1 cellular context compared by ENCODE assay signal in the genomic region with DNA sequence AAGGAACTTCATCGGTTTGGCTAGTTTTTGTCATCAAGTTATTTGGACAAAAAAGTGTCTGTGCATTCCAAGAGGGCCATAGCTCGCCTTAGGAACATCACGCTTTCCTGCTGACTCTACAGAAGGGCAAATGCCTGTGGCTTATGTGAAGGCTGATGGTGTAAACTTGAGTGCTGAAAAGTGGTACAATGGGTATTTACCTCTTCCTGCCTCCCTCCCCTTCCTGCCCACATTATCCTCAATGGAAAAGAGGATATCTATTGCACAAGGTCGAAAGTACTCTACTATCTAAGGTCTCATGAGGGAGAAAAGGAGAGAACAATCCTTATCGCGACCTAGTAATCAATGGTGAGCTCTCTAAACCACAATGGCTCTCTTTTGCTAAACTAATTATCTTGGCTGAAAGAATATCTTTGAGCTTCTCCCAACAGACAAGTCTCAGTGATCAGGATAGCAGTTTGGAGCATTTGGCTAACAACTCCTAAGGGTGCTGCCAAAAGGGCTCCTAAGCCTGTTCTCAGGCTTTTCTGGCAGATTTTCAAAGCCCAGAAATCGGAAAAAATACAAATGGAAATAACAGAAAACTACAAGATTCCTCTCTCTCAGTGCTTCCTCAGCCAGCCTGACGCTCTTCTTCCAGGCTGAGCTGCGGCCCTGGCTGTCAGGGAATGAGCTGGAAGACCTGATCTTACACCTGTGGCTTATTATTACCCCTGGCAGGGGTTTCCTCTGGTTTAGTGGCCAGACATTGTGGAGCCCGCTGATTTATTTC.
TF ChIP-seq lines count a peak whose summit lies in the region.

No MANE protein-coding gene starts in this region.

TF ChIP-seq in WTC11, 78 proteins besides CTCF, POLR2A, EP300 and RAD21 (continued from another document):
- no peak for TF ChIP-seq ZNF425 (CRISPR knock-in tag; conservative IDR thresholded peaks at IDR 0.05)
- no peak for TF ChIP-seq ELF4 (CRISPR knock-in tag; IDR thresholded peaks at IDR 0.05; ENCODE audit: low read depth)
- TF ChIP-seq STAT6 (CRISPR knock-in tag; conservative IDR thresholded peaks at IDR 0.05; ENCODE audit: low read depth): no peak
TF ChIP-seq in WTC11: peak in this region for 0.
